8 cellular contexts compared by ENCODE assay signal in the genomic region with DNA sequence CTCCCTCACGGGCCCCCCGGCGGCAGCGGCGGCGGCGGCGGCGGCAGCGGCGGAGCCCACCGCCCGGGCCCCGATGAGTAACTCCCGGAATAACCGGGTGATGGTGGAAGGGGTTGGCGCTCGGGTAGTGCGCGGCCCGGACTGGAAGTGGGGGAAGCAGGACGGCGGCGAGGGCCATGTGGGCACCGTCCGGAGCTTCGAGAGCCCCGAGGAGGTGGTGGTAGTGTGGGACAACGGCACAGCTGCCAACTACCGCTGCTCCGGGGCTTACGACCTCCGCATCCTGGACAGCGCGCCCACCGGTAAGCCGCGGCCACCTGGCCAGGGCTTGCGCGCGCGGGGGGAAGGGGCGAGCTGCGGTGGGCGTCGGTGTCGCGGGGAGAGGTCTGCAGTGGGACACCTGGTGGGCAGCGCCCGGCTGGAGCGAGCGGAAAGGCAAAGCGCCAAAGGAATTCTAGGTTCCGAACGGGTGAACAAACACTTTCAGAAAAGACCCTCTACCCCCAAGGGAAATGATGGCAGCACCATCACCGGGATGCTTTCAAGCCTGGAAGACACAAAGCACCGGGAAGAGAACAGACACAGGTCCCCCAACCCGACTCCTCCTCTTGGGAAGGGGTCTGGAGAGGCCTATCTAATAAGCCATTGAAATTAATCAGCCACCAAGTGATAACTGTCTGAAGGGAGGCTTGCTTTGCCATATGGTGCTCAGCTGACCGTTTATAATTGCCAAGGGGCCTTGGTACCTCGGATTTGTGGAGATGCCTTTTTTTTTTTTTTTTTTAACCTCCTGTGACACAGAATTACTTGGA. TPM values are rescaled to one million over a fixed set of nuclear protein-coding genes. Genes with fewer than 3 reads are reported as not detected.
DNase-seq lines count a peak whose midpoint lies in the region; ATAC-seq, FAIRE-seq and TF ChIP-seq lines count a peak whose summit lies in the region.

No MANE protein-coding gene starts in this region.

- no peak for TF ChIP-seq POLR2A in HepG2 (IDR thresholded peaks at IDR 0.05; ENCODE audit: insufficient read depth in 1 of 2, low read depth in 2 of 2, low read length in 2 of 2)

- H3K27me3 Mint-ChIP-seq in CD4-positive, CD25-positive, alpha-beta regulatory T cell: peaks cover 4% of the 10 kb centered on the region
- H3K27me3 Mint-ChIP-seq in central memory CD8-positive, alpha-beta T cell: no peaks in the 10 kb centered on the region

- TSS peak; percentile 48 for BruUV-seq in HepG2 (replicated peaks; lab: Mats Ljungman, UMichigan)

- peaks cover 30 to 60% (median 44%) of the 10 kb centered on the region in 4 donors for H3K4me1 Mint-ChIP-seq in CD4-positive, CD25-positive, alpha-beta regulatory T cell
- peaks cover 48% of the 10 kb centered on the region for H3K4me1 Mint-ChIP-seq in central memory CD8-positive, alpha-beta T cell

- 0 out of 2 replicates have a peak, but pooled peaks have one; percentile 16 for TF ChIP-seq RAD21 in HepG2 (CRISPR knock-in tag; IDR thresholded peaks at IDR 0.05)

- no peak for TF ChIP-seq EP300 in HepG2 (IDR thresholded peaks at IDR 0.05; ENCODE audit: low read depth in 2 of 2, low read length in 2 of 2)
- TF ChIP-seq EP300 in HepG2 (CRISPR knock-in tag; IDR thresholded peaks at IDR 0.05; ENCODE audit: borderline replicate concordance): no peak

- peaks cover 55% of the 10 kb centered on the region for H3K4me1 ChIP-seq in CD4-positive, CD25-positive, alpha-beta regulatory T cell (ENCODE audit: control insufficient read depth, insufficient read depth, low read length, poor library complexity, severe bottlenecking)
- peaks cover 49% of the 10 kb centered on the region for H3K4me1 ChIP-seq in HepG2 (ENCODE audit: insufficient read depth, low read length)

- FAIRE-seq in HepG2 (lab: Jason Lieb, UNC): no peak

- peak overlapping the region; percentile 92 for H3K27ac ChIP-seq in CD4-positive, CD25-positive, alpha-beta regulatory T cell (ENCODE audit: insufficient read depth, low read length, poor library complexity, severe bottlenecking)
- H3K27ac ChIP-seq in HepG2 (ENCODE audit: extremely low read length, insufficient read depth, low read length): peak overlapping the region; percentile 51

- POLR2A ChIA-PET in HepG2 (lab: Yijun Ruan, JAX): interaction anchor here (1.6 to 2.3 kb wide), 5 partner anchors 11 to 141 kb away, joined by 4 to 16 read pairs (median 10); a partner anchor contains a TSS

- peak; percentile 42; the same call in 1 of the 2 replicates for TF ChIP-seq CTCF in HepG2 (CRISPR knock-in tag; IDR thresholded peaks at IDR 0.05)

- in situ Hi-C loops in HepG2 (cut with HindIII; ENCODE audit: extremely low pct_ligation_motif_present, low pct_unique_long_range_greater_than_20kb): no loop called here

- DNase-seq in CD4-positive, CD25-positive, alpha-beta regulatory T cell: peak in 2 of 3 donors; percentile 22 to 33
- DNase-seq in T follicular helper cell (ENCODE audit: low read depth) (peak; percentile 13), HepG2 (ENCODE audit: low spot score) (no peak)
- no peak for DNase-seq in central memory CD8-positive, alpha-beta T cell (ENCODE audit: low spot score in 2 of 2)
- peak; percentile 6 for DNase-seq in stimulated activated CD8-positive, alpha-beta memory T cell treated with anti-CD3 and anti-CD28 coated beads, Interleukin-12 subunit alpha, Interleukin-12 subunit beta, amount 100 ng/mL, for 1 hour (ENCODE audit: low read depth)

- peak overlapping the region; percentile 82 for H3K4me2 ChIP-seq in HepG2 (ENCODE audit: low read depth, low read length)

- peaks cover 53% of the 10 kb centered on the region for H3K79me2 ChIP-seq in HepG2 (ENCODE audit: insufficient read depth, low read length)

- H3K4me3 Mint-ChIP-seq in CD4-positive, CD25-positive, alpha-beta regulatory T cell: peak overlapping the region; percentile 81 to 98 (median 90)
- peak overlapping the region; percentile 81 for H3K4me3 Mint-ChIP-seq in central memory CD8-positive, alpha-beta T cell

- peaks cover under 1% of the 10 kb centered on the region for H3K36me3 Mint-ChIP-seq in CD4-positive, CD25-positive, alpha-beta regulatory T cell
- peaks cover 8% of the 10 kb centered on the region for H3K36me3 Mint-ChIP-seq in central memory CD8-positive, alpha-beta T cell (ENCODE audit: insufficient read depth)

- H2AFZ ChIP-seq in HepG2 (ENCODE audit: low read length): no peak overlapping the region

- no peaks in the 10 kb centered on the region for H3K9me3 ChIP-seq in CD4-positive, CD25-positive, alpha-beta regulatory T cell (ENCODE audit: control insufficient read depth in 2 of 2, low read length in 2 of 2)
- no peaks in the 10 kb centered on the region for H3K9me3 ChIP-seq in HepG2 (ENCODE audit: low read length)

- WGBS in HepG2 (ENCODE audit: low lambda C conversion rate): 1% methylated on average over 15 of the region's 60 CpGs

- ATAC-seq in CD4-positive, CD25-positive, alpha-beta regulatory T cell (ENCODE audit: low read depth in 2 of 2): no peak
- peak; percentile 17 for ATAC-seq in GM19324 (IDR thresholded peaks at IDR 0.05; ENCODE audit: low FRiP score, unreplicated experiment)
- ATAC-seq in HG03457 (IDR thresholded peaks at IDR 0.05; ENCODE audit: unreplicated experiment): peak; percentile 10
- ATAC-seq in central memory CD8-positive, alpha-beta T cell (replicated peaks; ENCODE audit: extremely low read depth, poor library complexity, severe bottlenecking): no peak
- peak; percentile 4; the same call in 2 of the 3 replicates for ATAC-seq in HepG2
- no peak for ATAC-seq in HG02763 (IDR thresholded peaks at IDR 0.05; ENCODE audit: unreplicated experiment)

- H3K9ac ChIP-seq in HepG2 (ENCODE audit: insufficient read depth, low read depth, low read length): peak overlapping the region; percentile 91

- H3K27me3 ChIP-seq in CD4-positive, CD25-positive, alpha-beta regulatory T cell (ENCODE audit: control insufficient read depth, insufficient read depth, low read length): no peaks in the 10 kb centered on the region
- H3K27me3 ChIP-seq in HepG2 (ENCODE audit: control insufficient read depth in 1 of 2, insufficient read depth in 2 of 2, low read length in 2 of 2): no peaks in the 10 kb centered on the region

- intact Hi-C loops in HepG2 (cut with micrococcal nuclease; ENCODE audit: unreplicated experiment): loop anchor here (2.0 to 5.0 kb wide), 4 partner anchors 37 to 129 kb away; a partner anchor contains a TSS

- CTCF ChIA-PET in HepG2 (lab: Yijun Ruan, JAX; ENCODE audit: low intra/inter-chr PET ratio, low total read pairs): no interaction called here

- peaks cover 16% of the 10 kb centered on the region for H4K20me1 ChIP-seq in HepG2 (ENCODE audit: insufficient read depth, low read length)

- peak overlapping the region; percentile 84 to 89 (median 85) for H3K27ac Mint-ChIP-seq in CD4-positive, CD25-positive, alpha-beta regulatory T cell
- peak overlapping the region; percentile 75 for H3K27ac Mint-ChIP-seq in central memory CD8-positive, alpha-beta T cell (ENCODE audit: low read depth)

- peak overlapping the region; percentile 86 for H3K4me3 ChIP-seq in CD4-positive, CD25-positive, alpha-beta regulatory T cell (ENCODE audit: low read depth, low read length)
- H3K4me3 ChIP-seq in HepG2 (replicated peaks in 1 of 3; ENCODE audit: insufficient read depth in 1 of 3, low read depth in 2 of 3, low read length in 3 of 3): peak overlapping the region; percentile 93 to 98 (median 94)

- H3K9me3 Mint-ChIP-seq in CD4-positive, CD25-positive, alpha-beta regulatory T cell: peaks cover 0 to 5% (median 0%) of the 10 kb centered on the region in 7 donors
- no peaks in the 10 kb centered on the region for H3K9me3 Mint-ChIP-seq in central memory CD8-positive, alpha-beta T cell

- no peaks in the 10 kb centered on the region for H3K36me3 ChIP-seq in CD4-positive, CD25-positive, alpha-beta regulatory T cell (ENCODE audit: control insufficient read depth, insufficient read depth, low read length)
- H3K36me3 ChIP-seq in HepG2 (replicated peaks in 1 of 2; ENCODE audit: control insufficient read depth in 1 of 2, insufficient read depth in 2 of 2, low read length in 2 of 2): no peaks in the 10 kb centered on the region; a peak in 1 of 5 replicates

RNA-seq across cellular contexts. Expression of a gene that starts 1.1 kb away (rescaled TPM):
- total RNA-seq in CD4-positive, CD25-positive, alpha-beta regulatory T cell: 37.7 TPM
- 1 to 10 TPM; 7.3 to 9.9 (median 7.7) TPM for polyA plus RNA-seq in CD4-positive, CD25-positive, alpha-beta regulatory T cell
- total RNA-seq in HepG2 (2016; rRNA removed; fragmentation: Illumina TruSeq; extraction: Trizol): 47.0 and 60.6 TPM in 2 replicates
- total RNA-seq in HepG2 (2016; cell fraction: cytosol; rRNA removed; fragmentation: Illumina TruSeq; extraction: Trizol; ENCODE audit: low read depth): 80.8 and 93.1 TPM in 2 replicates
- total RNA-seq in HepG2 (2016; cell fraction: insoluble cytoplasmic fraction; rRNA removed; fragmentation: Illumina TruSeq; extraction: Trizol): 46.0 and 57.6 TPM in 2 replicates
- total RNA-seq in HepG2 (2016; cell fraction: membrane; rRNA removed; fragmentation: Illumina TruSeq; extraction: Trizol): 44.7 and 51.6 TPM in 2 replicates
- 36.7 and 42.3 TPM in 2 replicates for total RNA-seq in HepG2 (2016; cell fraction: nucleus; rRNA removed; fragmentation: Illumina TruSeq; extraction: Trizol)
- 11.2 and 12.0 TPM in 2 replicates for polyA plus RNA-seq in HepG2 (2011; rRNA removed)
- polyA plus RNA-seq in HepG2 (2011; cell fraction: cytosol; rRNA removed): 5.4 and 8.8 TPM in 2 replicates
- 9.9 and 12.0 TPM in 2 replicates for polyA plus RNA-seq in HepG2 (2011; cell fraction: nucleus; rRNA removed)
- polyA plus RNA-seq in HepG2 (2012): 20.7 and 21.4 TPM in 2 replicates
- polyA plus RNA-seq in HepG2 (2016; cell fraction: cytosol; fragmentation: Illumina TruSeq; extraction: Trizol; ENCODE audit: low read depth): 0.28 and 0.44 TPM in 2 replicates
- 19.5 and 21.8 TPM in 2 replicates for polyA plus RNA-seq in HepG2 (2016; cell fraction: insoluble cytoplasmic fraction; fragmentation: Illumina TruSeq; extraction: Trizol; ENCODE audit: low read depth)
- 1.3 and 1.8 TPM in 2 replicates for polyA plus RNA-seq in HepG2 (2016; cell fraction: membrane; fragmentation: Illumina TruSeq; extraction: Trizol; ENCODE audit: low read depth)
- polyA plus RNA-seq in HepG2 (2016; cell fraction: nucleus; fragmentation: Illumina TruSeq; extraction: Trizol; ENCODE audit: insufficient read depth, low read depth): 24.5 and 25.6 TPM in 2 replicates
- 35.2 and 42.4 TPM in 2 replicates for polyA minus RNA-seq in HepG2 (2011; rRNA and poly(A)+ RNA removed; ENCODE audit: low replicate concordance)
- 48.0 and 55.6 TPM in 2 replicates for polyA minus RNA-seq in HepG2 (2011; cell fraction: cytosol; rRNA and poly(A)+ RNA removed)
- polyA minus RNA-seq in HepG2 (2011; cell fraction: nucleus; rRNA and poly(A)+ RNA removed): 44.7 and 56.6 TPM in 2 replicates

RNA-seq across cellular contexts. Expression of a gene that starts 37.1 kb away (rescaled TPM):
- total RNA-seq in CD4-positive, CD25-positive, alpha-beta regulatory T cell: 57.1 TPM
- 10 to 100 TPM; 37.7 to 48.7 (median 44.7) TPM for polyA plus RNA-seq in CD4-positive, CD25-positive, alpha-beta regulatory T cell
- total RNA-seq in HepG2 (2016; rRNA removed; fragmentation: Illumina TruSeq; extraction: Trizol): 14.2 and 32.1 TPM in 2 replicates
- 6.1 and 6.5 TPM in 2 replicates for total RNA-seq in HepG2 (2016; cell fraction: cytosol; rRNA removed; fragmentation: Illumina TruSeq; extraction: Trizol; ENCODE audit: low read depth)
- 12.7 and 32.7 TPM in 2 replicates for total RNA-seq in HepG2 (2016; cell fraction: insoluble cytoplasmic fraction; rRNA removed; fragmentation: Illumina TruSeq; extraction: Trizol)
- 6.4 and 8.1 TPM in 2 replicates for total RNA-seq in HepG2 (2016; cell fraction: membrane; rRNA removed; fragmentation: Illumina TruSeq; extraction: Trizol)
- total RNA-seq in HepG2 (2016; cell fraction: nucleus; rRNA removed; fragmentation: Illumina TruSeq; extraction: Trizol): 44.8 and 49.9 TPM in 2 replicates
- 37.3 and 40.2 TPM in 2 replicates for polyA plus RNA-seq in HepG2 (2011; rRNA removed)
- 17.9 and 27.7 TPM in 2 replicates for polyA plus RNA-seq in HepG2 (2011; cell fraction: cytosol; rRNA removed)
- 33.5 and 40.4 TPM in 2 replicates for polyA plus RNA-seq in HepG2 (2011; cell fraction: nucleus; rRNA removed)
- 28.3 and 31.8 TPM in 2 replicates for polyA plus RNA-seq in HepG2 (2012)
- polyA plus RNA-seq in HepG2 (2016; cell fraction: cytosol; fragmentation: Illumina TruSeq; extraction: Trizol; ENCODE audit: low read depth): 2.9 TPM in 2 replicates
- 14.3 and 16.5 TPM in 2 replicates for polyA plus RNA-seq in HepG2 (2016; cell fraction: insoluble cytoplasmic fraction; fragmentation: Illumina TruSeq; extraction: Trizol; ENCODE audit: low read depth)
- 3.8 and 5.3 TPM in 2 replicates for polyA plus RNA-seq in HepG2 (2016; cell fraction: membrane; fragmentation: Illumina TruSeq; extraction: Trizol; ENCODE audit: low read depth)
- polyA plus RNA-seq in HepG2 (2016; cell fraction: nucleus; fragmentation: Illumina TruSeq; extraction: Trizol; ENCODE audit: insufficient read depth, low read depth): 75.9 and 82.4 TPM in 2 replicates
- 15.6 and 65.9 TPM in 2 replicates for polyA minus RNA-seq in HepG2 (2011; rRNA and poly(A)+ RNA removed; ENCODE audit: low replicate concordance)
- polyA minus RNA-seq in HepG2 (2011; cell fraction: cytosol; rRNA and poly(A)+ RNA removed): 12.3 and 20.1 TPM in 2 replicates
- polyA minus RNA-seq in HepG2 (2011; cell fraction: nucleus; rRNA and poly(A)+ RNA removed): 36.6 and 51.0 TPM in 2 replicates

Comparison
In these comparisons a context has a peak if more than half of its experiments do, and no peak if none do; other contexts are left out.
1. ATAC-seq: peak in GM19324 (single experiment), HG03457 (single experiment) and HepG2 (single experiment); none in CD4-positive, CD25-positive, alpha-beta regulatory T cell (0 of 2), central memory CD8-positive, alpha-beta T cell (single experiment) and HG02763 (single experiment).
2. DNase-seq: peak in CD4-positive, CD25-positive, alpha-beta regulatory T cell (2 of 3), T follicular helper cell (single experiment) and stimulated activated CD8-positive, alpha-beta memory T cell treated with anti-CD3 and anti-CD28 coated beads, Interleukin-12 subunit alpha, Interleukin-12 subunit beta, amount 100 ng/mL, for 1 hour (single experiment); none in central memory CD8-positive, alpha-beta T cell (0 of 2) and HepG2 (single experiment).